In genomic region chr4:6052679-6053078, GRCh38 we compare ENCODE assay signal across 23 cellular contexts. TPM values are rescaled to one million over a fixed set of nuclear protein-coding genes. Genes with fewer than 3 reads are reported as not detected.
DNase-seq lines count a peak whose midpoint lies in the region; ATAC-seq, FAIRE-seq and TF ChIP-seq lines count a peak whose summit lies in the region.
"Had no signal": no experiment of that assay in that cellular context is flagged by ENCODE, and none has a peak within 500 bp of the region (broad histone marks: within the 10 kb centered on the region; RNA-seq: fewer than 3 reads in every experiment).

No MANE protein-coding gene starts in this region.

- POLR2A ChIA-PET in GM12878 (lab: Charles Lee) = interaction anchor here (0.7 kb wide), 1 partner anchor 67 kb away, joined by 5 read pairs; no protein-coding TSS in a partner anchor

- no peak for ATAC-seq in GM12878
- ATAC-seq in GM21528 (IDR thresholded peaks at IDR 0.05; ENCODE audit: low FRiP score, unreplicated experiment) = no peak

- RAD21 ChIA-PET in GM12878 (lab: Charles Lee; ENCODE audit: unreplicated experiment) = interaction anchor here (0.7 kb wide), 1 partner anchor 19 kb away, joined by 6 read pairs; no protein-coding TSS in a partner anchor

- no peak for FAIRE-seq in GM12878 (lab: Jason Lieb, UNC)
- FAIRE-seq: G401.6, GM18507 had no signal

- H3K36me3 ChIP-seq in GM12878 (ENCODE audit: control insufficient read depth in 2 of 2, insufficient read depth in 2 of 2, low read length in 1 of 2) (peaks cover 1 to 5% of the 10 kb centered on the region in 2 experiments; a peak in 3 of 4 replicates), stomach (no peaks in the 10 kb centered on the region)
- H3K36me3 ChIP-seq: BE2C had no signal

- in situ Hi-C loops in GM12878 (cut with MboI) = no loop called here

- H3K4me3 ChIP-seq in GM12878 (no peak overlapping the region), stomach (no peak overlapping the region)

- H3K4me1 ChIP-seq in GM12878 (ENCODE audit: control insufficient read depth, insufficient read depth, low read length) = no peaks in the 10 kb centered on the region
- H3K4me1 ChIP-seq in stomach = peaks cover 0 to 9% (median 3%) of the 10 kb centered on the region in 4 donors
- H3K4me1 ChIP-seq: BE2C had no signal

- no peak for TF ChIP-seq EP300 in GM12878 (IDR thresholded peaks at IDR 0.05; ENCODE audit: borderline replicate concordance in 1 of 2, control insufficient read depth in 1 of 2, low read depth in 2 of 2, low read length in 2 of 2)
- TF ChIP-seq EP300 in stomach (IDR thresholded peaks at IDR 0.05) = no peak

- TF ChIP-seq POLR2A in GM12878 (IDR thresholded peaks at IDR 0.05; ENCODE audit: low read depth, low read length) (no peak), stomach (IDR thresholded peaks at IDR 0.05) (no peak)

- no peak overlapping the region for H2AFZ ChIP-seq in GM12878 (ENCODE audit: control insufficient read depth, low read depth, low read length)

- no peaks in the 10 kb centered on the region for H3K79me2 ChIP-seq in GM12878 (ENCODE audit: control insufficient read depth, insufficient read depth, low read length)

- H3K9ac ChIP-seq in GM12878 (ENCODE audit: control insufficient read depth, insufficient read depth, low read length) = no peak overlapping the region

- no peak for TF ChIP-seq RAD21 in GM12878 (IDR thresholded peaks at IDR 0.05; ENCODE audit: insufficient read depth, low read depth, low read length)

- H3K4me2 ChIP-seq in GM12878 (ENCODE audit: control insufficient read depth, insufficient read depth) = no peak overlapping the region

- H3K27ac ChIP-seq in GM12878 (ENCODE audit: control insufficient read depth, insufficient read depth) (no peak overlapping the region), stomach (peak overlapping the region; percentile 31 to 60 (median 45))
- H3K27ac ChIP-seq: 22Rv1 had no signal

- TF ChIP-seq CTCF in GM12878 (IDR thresholded peaks at IDR 0.05 in 2 of 3, conservative IDR thresholded peaks at IDR 0.05 in 1 of 3; ENCODE audit: control insufficient read depth in 2 of 3, extremely low read depth in 1 of 3, insufficient read depth in 1 of 3, low read depth in 3 of 3, low read length in 3 of 3) (no peak), stomach (IDR thresholded peaks at IDR 0.05) (no peak)

- DNase-seq in DMS53 (lab: John Stamatoyannopoulos, UW) (peak; percentile 54), DMS53 treated with DMSO at 0.1 percent for 48 hours (lab: John Stamatoyannopoulos, UW; ENCODE audit: unreplicated experiment) (no peak), M059J (ENCODE audit: low read depth) (peak; percentile 12), GM12878 (ENCODE audit: low read depth, low spot score) (no peak), stomach (peak; percentile 58), HuH-7.5 (ENCODE audit: low spot score) (no peak), Ammon's horn (ENCODE audit: low spot score) (no peak)
- DNase-seq: BE2C; CD4-positive, CD25-positive, alpha-beta regulatory T cell; COR-L47; DMS 273 treated with DMSO at 0.1 percent for 48 hours; H9; NCI-H1092 treated with DMSO at 0.1 percent for 48 hours; NCI-H146; NCI-H2029; NCI-H226; RPMI8226; SHP77 had no signal

- SMC1A ChIA-PET in GM12878 (lab: Charles Lee; ENCODE audit: uncharacterized antibody, unreplicated experiment) = no interaction called here

- H3K27me3 ChIP-seq in GM12878 (replicated peaks in 1 of 2; ENCODE audit: control insufficient read depth in 2 of 2, insufficient read depth in 2 of 2, low read length in 1 of 2) = no peaks in the 10 kb centered on the region
- H3K27me3 ChIP-seq in stomach = no peaks in the 10 kb centered on the region
- H3K27me3 ChIP-seq: BE2C had no signal

- no TSS peak for BruUV-seq in GM12878 (replicated peaks; lab: Mats Ljungman, UMichigan)

- intact Hi-C loops in GM12878 (cut with micrococcal nuclease; ENCODE audit: unreplicated experiment) (no loop called here), stomach (cut with DNase I; ENCODE audit: low total_unique reads) (no loop called here)

- CTCF ChIA-PET in GM12878 (lab: Yijun Ruan, JAX) = interaction anchor here (0.6 kb wide), 1 partner anchor 31 kb away, joined by 3 read pairs; no protein-coding TSS in a partner anchor

- no peaks in the 10 kb centered on the region for H4K20me1 ChIP-seq in GM12878 (ENCODE audit: control insufficient read depth, insufficient read depth)

- H3K9me3 ChIP-seq in GM12878 (replicated peaks; ENCODE audit: control insufficient read depth, insufficient read depth, low read length) = peaks cover 4% of the 10 kb centered on the region; the same call in 1 of the 3 replicates
- peaks cover 0 to 10% (median 7%) of the 10 kb centered on the region in 4 donors for H3K9me3 ChIP-seq in stomach
- H3K9me3 ChIP-seq: BE2C had no signal

- 82% methylated on average over 6 of the region's 6 CpGs for WGBS in GM12878 (ENCODE audit: insufficient coverage, insufficient replicate concordance, low lambda C conversion rate, missing lambda C conversion rate)
- 31 to 60% (median 46%) methylated on average over 6 of the region's 6 CpGs for WGBS in stomach, 5 donors

TF ChIP-seq in GM12878, 131 proteins besides CTCF, POLR2A, EP300 and RAD21:
- TF ChIP-seq BCL3 (IDR thresholded peaks at IDR 0.05; ENCODE audit: borderline replicate concordance, insufficient read depth, low read depth, low read length, poor library complexity, severe bottlenecking) (peak; percentile 67), CEBPB (IDR thresholded peaks at IDR 0.05; ENCODE audit: borderline replicate concordance in 1 of 2, low read depth in 2 of 2, low read length in 2 of 2) (no peak)

RNA-seq across cellular contexts. Expression of gene C4orf50, which starts 34.4 kb away (rescaled TPM):
- total RNA-seq in M059J (2014; rRNA removed; shearing (Covaris generic)) = not detected in 2 replicates
- 0.34 and 0.38 TPM in 2 replicates for total RNA-seq in GM12878 (2013; cell fraction: nucleolus; rRNA removed)
- total RNA-seq in GM12878 (2014; rRNA removed) = 0.06 and 0.11 TPM in 2 replicates
- total RNA-seq in GM12878 (2014; rRNA removed; fragmentation: Illumina TruSeq; extraction: Trizol) = 0.09 TPM in 2 replicates
- total RNA-seq in GM12878 (2021) = 0.05 and 0.08 TPM in 2 replicates
- 0.04 TPM for polyA plus RNA-seq in GM12878 (2011; ENCODE audit: low read depth)
- 0.04 TPM in 2 replicates for polyA plus RNA-seq in GM12878 (2011; rRNA removed)
- 0.06 and 0.07 TPM in 2 replicates for polyA plus RNA-seq in GM12878 (2011; cell fraction: cytosol; rRNA removed)
- polyA plus RNA-seq in GM12878 (2011; cell fraction: nucleus; rRNA removed) = 0.19 TPM in 2 replicates
- polyA plus RNA-seq in GM12878 (2012) = 0.04 TPM in 2 replicates
- polyA plus RNA-seq in GM12878 (2014; fragmentation: Illumina TruSeq; extraction: Trizol) = 0.04 TPM in 1 of 2 replicates, not detected in the other
- polyA plus RNA-seq in GM12878 (2014; fragmentation: Nextera tagmentation; extraction: Ambion mirVana) = not detected
- 0.04 and 0.11 TPM in 2 replicates for polyA plus RNA-seq in GM12878 (2014; rRNA removed)
- polyA plus RNA-seq in GM12878 (2016; fragmentation: Nextera tagmentation; extraction: Ambion mirVana) = under 1 TPM in 1 of 2 experiments, not detected in 1; 0.05 TPM
- 0.15 and 0.21 TPM in 2 replicates for polyA minus RNA-seq in GM12878 (2011; rRNA and poly(A)+ RNA removed)
- not detected in 2 replicates for polyA minus RNA-seq in GM12878 (2011; cell fraction: cytosol; rRNA and poly(A)+ RNA removed)
- polyA minus RNA-seq in GM12878 (2011; cell fraction: nucleus; rRNA and poly(A)+ RNA removed) = 0.36 and 0.38 TPM in 2 replicates
- 1 to 10 TPM in 2 of 5 donors, under 1 TPM in 1, not detected in 2; 0.55 to 1.8 (median 1.2) TPM for total RNA-seq in stomach
- under 1 TPM in 1 of 3 donors, not detected in 2; under 0.01 TPM for polyA plus RNA-seq in stomach
- total RNA-seq: LHCN-M2 had no signal

Comparison
In these comparisons a context has a peak if more than half of its experiments do, and no peak if none do; other contexts are left out.
1. DNase-seq: peak in DMS53 (single experiment), M059J (single experiment) and stomach (single experiment); none in DMS53 treated with DMSO at 0.1 percent for 48 hours (single experiment), GM12878 (single experiment), HuH-7.5 (single experiment) and Ammon's horn (single experiment).